In the genomic region with DNA sequence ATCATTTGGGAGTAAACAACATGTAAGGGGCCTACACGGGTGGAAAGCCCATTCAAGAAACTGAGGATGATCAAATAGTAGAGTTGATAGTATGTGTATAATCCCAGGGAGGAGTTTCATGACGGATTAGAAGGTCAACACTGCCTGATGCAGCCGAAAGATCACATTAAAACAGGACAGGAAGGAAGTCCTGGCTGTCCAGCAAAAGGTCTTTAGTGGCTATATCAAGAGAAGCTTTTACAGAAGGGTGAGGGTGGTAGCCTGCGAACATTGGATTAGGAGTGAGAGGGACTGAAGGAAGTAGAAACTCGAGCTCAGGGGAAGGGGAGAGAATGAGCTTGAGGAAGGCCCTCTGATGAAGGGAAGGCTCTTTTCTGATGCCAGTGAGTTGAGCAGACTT, we compare ENCODE assay signal across 13 cellular contexts.
"Had no signal": no experiment of that assay in that cellular context is flagged by ENCODE, and none has a peak within 500 bp of the region (broad histone marks: within the 10 kb centered on the region; RNA-seq: fewer than 3 reads in every experiment).

No MANE protein-coding gene starts in this region.

- H3K27me3 Mint-ChIP-seq: activated naive CD4-positive, alpha-beta T cell treated with anti-CD3 and anti-CD28 coated beads, Interleukin-2, amount 50 U/mL, for 24 hours had no signal

- H2AFZ ChIP-seq: neural progenitor cell, parathyroid adenoma had no signal

- H3K4me1 ChIP-seq: left ventricle myocardium inferior, neural progenitor cell, parathyroid adenoma, tibial artery, uterus had no signal

- H3K36me3 Mint-ChIP-seq: activated naive CD4-positive, alpha-beta T cell treated with anti-CD3 and anti-CD28 coated beads, Interleukin-2, amount 50 U/mL, for 24 hours; brain; neural progenitor cell had no signal

- H3K79me2 ChIP-seq: parathyroid adenoma had no signal

- H3K4me1 Mint-ChIP-seq: brain had no signal

- H3K4me2 ChIP-seq: neural progenitor cell had no signal

- H3K27ac ChIP-seq: left ventricle myocardium inferior, neural progenitor cell, parathyroid adenoma, tibial artery, uterus had no signal

- H3K4me3 Mint-ChIP-seq: activated naive CD4-positive, alpha-beta T cell treated with anti-CD3 and anti-CD28 coated beads, Interleukin-2, amount 50 U/mL, for 24 hours; brain; neural progenitor cell had no signal

- H3K4me3 ChIP-seq: left ventricle myocardium inferior, neural progenitor cell, tibial artery, uterus had no signal

- H3K27ac Mint-ChIP-seq: activated naive CD4-positive, alpha-beta T cell treated with anti-CD3 and anti-CD28 coated beads, Interleukin-2, amount 50 U/mL, for 24 hours; brain; neural progenitor cell had no signal

- H3K36me3 ChIP-seq: left ventricle myocardium inferior, neural progenitor cell, tibial artery, uterus had no signal

- H3K27me3 ChIP-seq: neural progenitor cell, tibial artery, uterus had no signal

- DNase-seq: activated CD4-positive, alpha-beta T cell treated with anti-CD3 and anti-CD28 coated beads for 1 hour; activated T-cell treated with anti-CD3 and anti-CD28 coated beads, Interleukin-2, amount 50 U/mL, for 1 hour; amygdala; left ventricle myocardium inferior; mesendoderm; retina; T-helper 2 cell; tibial artery; uterus had no signal

- H3K9ac ChIP-seq: neural progenitor cell, parathyroid adenoma had no signal

- H3K9me3 ChIP-seq: left ventricle myocardium inferior, tibial artery, uterus had no signal

- H3K9me3 Mint-ChIP-seq: activated naive CD4-positive, alpha-beta T cell treated with anti-CD3 and anti-CD28 coated beads, Interleukin-2, amount 50 U/mL, for 24 hours; brain; neural progenitor cell had no signal
